ENCODE assay signal across 2 cellular contexts in genomic region chr6:146210406-146211068, GRCh38.
TF ChIP-seq lines count a peak whose summit lies in the region.

No MANE protein-coding gene starts in this region.

TF ChIP-seq in GM23338, 12 proteins besides CTCF, POLR2A, EP300 and RAD21 (continued from another document):
- TF ChIP-seq, protein P1, sequence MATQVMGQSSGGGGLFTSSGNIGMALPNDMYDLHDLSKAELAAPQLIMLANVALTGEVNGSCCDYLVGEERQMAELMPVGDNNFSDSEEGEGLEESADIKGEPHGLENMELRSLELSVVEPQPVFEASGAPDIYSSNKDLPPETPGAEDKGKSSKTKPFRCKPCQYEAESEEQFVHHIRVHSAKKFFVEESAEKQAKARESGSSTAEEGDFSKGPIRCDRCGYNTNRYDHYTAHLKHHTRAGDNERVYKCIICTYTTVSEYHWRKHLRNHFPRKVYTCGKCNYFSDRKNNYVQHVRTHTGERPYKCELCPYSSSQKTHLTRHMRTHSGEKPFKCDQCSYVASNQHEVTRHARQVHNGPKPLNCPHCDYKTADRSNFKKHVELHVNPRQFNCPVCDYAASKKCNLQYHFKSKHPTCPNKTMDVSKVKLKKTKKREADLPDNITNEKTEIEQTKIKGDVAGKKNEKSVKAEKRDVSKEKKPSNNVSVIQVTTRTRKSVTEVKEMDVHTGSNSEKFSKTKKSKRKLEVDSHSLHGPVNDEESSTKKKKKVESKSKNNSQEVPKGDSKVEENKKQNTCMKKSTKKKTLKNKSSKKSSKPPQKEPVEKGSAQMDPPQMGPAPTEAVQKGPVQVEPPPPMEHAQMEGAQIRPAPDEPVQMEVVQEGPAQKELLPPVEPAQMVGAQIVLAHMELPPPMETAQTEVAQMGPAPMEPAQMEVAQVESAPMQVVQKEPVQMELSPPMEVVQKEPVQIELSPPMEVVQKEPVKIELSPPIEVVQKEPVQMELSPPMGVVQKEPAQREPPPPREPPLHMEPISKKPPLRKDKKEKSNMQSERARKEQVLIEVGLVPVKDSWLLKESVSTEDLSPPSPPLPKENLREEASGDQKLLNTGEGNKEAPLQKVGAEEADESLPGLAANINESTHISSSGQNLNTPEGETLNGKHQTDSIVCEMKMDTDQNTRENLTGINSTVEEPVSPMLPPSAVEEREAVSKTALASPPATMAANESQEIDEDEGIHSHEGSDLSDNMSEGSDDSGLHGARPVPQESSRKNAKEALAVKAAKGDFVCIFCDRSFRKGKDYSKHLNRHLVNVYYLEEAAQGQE (IDR thresholded peaks at IDR 0.05; ENCODE audit: unreplicated experiment) = no peak
- TF ChIP-seq ZNF114 (CRISPR knock-in tag; IDR thresholded peaks at IDR 0.05) (no peak), NANOG (IDR thresholded peaks at IDR 0.05; ENCODE audit: borderline replicate concordance) (no peak), ETS1 (IDR thresholded peaks at IDR 0.05) (no peak), ZNF462 (CRISPR knock-in tag; IDR thresholded peaks at IDR 0.05) (no peak), EZH2 (IDR thresholded peaks at IDR 0.05; ENCODE audit: low read depth, unreplicated experiment) (no peak), CREB1 (CRISPR knock-in tag; IDR thresholded peaks at IDR 0.05; ENCODE audit: low read depth) (no peak)

TF ChIP-seq in WTC11, 78 proteins besides CTCF, POLR2A, EP300 and RAD21 (continued from another document):
- TF ChIP-seq, protein P2, sequence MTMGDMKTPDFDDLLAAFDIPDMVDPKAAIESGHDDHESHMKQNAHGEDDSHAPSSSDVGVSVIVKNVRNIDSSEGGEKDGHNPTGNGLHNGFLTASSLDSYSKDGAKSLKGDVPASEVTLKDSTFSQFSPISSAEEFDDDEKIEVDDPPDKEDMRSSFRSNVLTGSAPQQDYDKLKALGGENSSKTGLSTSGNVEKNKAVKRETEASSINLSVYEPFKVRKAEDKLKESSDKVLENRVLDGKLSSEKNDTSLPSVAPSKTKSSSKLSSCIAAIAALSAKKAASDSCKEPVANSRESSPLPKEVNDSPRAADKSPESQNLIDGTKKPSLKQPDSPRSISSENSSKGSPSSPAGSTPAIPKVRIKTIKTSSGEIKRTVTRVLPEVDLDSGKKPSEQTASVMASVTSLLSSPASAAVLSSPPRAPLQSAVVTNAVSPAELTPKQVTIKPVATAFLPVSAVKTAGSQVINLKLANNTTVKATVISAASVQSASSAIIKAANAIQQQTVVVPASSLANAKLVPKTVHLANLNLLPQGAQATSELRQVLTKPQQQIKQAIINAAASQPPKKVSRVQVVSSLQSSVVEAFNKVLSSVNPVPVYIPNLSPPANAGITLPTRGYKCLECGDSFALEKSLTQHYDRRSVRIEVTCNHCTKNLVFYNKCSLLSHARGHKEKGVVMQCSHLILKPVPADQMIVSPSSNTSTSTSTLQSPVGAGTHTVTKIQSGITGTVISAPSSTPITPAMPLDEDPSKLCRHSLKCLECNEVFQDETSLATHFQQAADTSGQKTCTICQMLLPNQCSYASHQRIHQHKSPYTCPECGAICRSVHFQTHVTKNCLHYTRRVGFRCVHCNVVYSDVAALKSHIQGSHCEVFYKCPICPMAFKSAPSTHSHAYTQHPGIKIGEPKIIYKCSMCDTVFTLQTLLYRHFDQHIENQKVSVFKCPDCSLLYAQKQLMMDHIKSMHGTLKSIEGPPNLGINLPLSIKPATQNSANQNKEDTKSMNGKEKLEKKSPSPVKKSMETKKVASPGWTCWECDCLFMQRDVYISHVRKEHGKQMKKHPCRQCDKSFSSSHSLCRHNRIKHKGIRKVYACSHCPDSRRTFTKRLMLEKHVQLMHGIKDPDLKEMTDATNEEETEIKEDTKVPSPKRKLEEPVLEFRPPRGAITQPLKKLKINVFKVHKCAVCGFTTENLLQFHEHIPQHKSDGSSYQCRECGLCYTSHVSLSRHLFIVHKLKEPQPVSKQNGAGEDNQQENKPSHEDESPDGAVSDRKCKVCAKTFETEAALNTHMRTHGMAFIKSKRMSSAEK (CRISPR knock-in tag; IDR thresholded peaks at IDR 0.05; ENCODE audit: borderline replicate concordance) = no peak
- no peak for TF ChIP-seq ZSCAN18 (CRISPR knock-in tag; IDR thresholded peaks at IDR 0.05)
- no peak for TF ChIP-seq ATF1 (CRISPR knock-in tag; IDR thresholded peaks at IDR 0.05)
- TF ChIP-seq TEAD1 (CRISPR knock-in tag; IDR thresholded peaks at IDR 0.05) = no peak
- no peak for TF ChIP-seq ZNF263 (CRISPR knock-in tag; IDR thresholded peaks at IDR 0.05; ENCODE audit: low read depth)
- TF ChIP-seq ZNF396 (CRISPR knock-in tag; IDR thresholded peaks at IDR 0.05; ENCODE audit: borderline replicate concordance) = no peak
- TF ChIP-seq IRF1 (CRISPR knock-in tag; IDR thresholded peaks at IDR 0.05) = no peak
- TF ChIP-seq NFATC4 (CRISPR knock-in tag; IDR thresholded peaks at IDR 0.05) = no peak
- TF ChIP-seq TCF7 (CRISPR knock-in tag; IDR thresholded peaks at IDR 0.05; ENCODE audit: low read depth) = no peak
- TF ChIP-seq, protein P3, sequence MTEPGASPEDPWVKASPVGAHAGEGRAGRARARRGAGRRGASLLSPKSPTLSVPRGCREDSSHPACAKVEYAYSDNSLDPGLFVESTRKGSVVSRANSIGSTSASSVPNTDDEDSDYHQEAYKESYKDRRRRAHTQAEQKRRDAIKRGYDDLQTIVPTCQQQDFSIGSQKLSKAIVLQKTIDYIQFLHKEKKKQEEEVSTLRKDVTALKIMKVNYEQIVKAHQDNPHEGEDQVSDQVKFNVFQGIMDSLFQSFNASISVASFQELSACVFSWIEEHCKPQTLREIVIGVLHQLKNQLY (CRISPR knock-in tag; IDR thresholded peaks at IDR 0.05) = no peak
- TF ChIP-seq, protein P4, sequence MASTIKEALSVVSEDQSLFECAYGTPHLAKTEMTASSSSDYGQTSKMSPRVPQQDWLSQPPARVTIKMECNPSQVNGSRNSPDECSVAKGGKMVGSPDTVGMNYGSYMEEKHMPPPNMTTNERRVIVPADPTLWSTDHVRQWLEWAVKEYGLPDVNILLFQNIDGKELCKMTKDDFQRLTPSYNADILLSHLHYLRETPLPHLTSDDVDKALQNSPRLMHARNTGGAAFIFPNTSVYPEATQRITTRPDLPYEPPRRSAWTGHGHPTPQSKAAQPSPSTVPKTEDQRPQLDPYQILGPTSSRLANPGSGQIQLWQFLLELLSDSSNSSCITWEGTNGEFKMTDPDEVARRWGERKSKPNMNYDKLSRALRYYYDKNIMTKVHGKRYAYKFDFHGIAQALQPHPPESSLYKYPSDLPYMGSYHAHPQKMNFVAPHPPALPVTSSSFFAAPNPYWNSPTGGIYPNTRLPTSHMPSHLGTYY (CRISPR knock-in tag; IDR thresholded peaks at IDR 0.05) = no peak
- no peak for TF ChIP-seq OVOL2 (CRISPR knock-in tag; IDR thresholded peaks at IDR 0.05; ENCODE audit: borderline replicate concordance)
